ENCODE assay signal across 27 cellular contexts in genomic region chr1:21619041-21619947, GRCh38. TPM values are rescaled to one million over a fixed set of nuclear protein-coding genes. Genes with fewer than 3 reads are reported as not detected.
DNase-seq lines count a peak whose midpoint lies in the region; ATAC-seq and TF ChIP-seq lines count a peak whose summit lies in the region.
"Had no signal": no experiment of that assay in that cellular context is flagged by ENCODE, and none has a peak within 500 bp of the region (broad histone marks: within the 10 kb centered on the region; RNA-seq: fewer than 3 reads in every experiment).

No MANE protein-coding gene starts in this region.

- H3F3A ChIP-seq in SK-N-SH (replicated peaks; ENCODE audit: insufficient read depth) = no peaks in the 10 kb centered on the region

- no peak for TF ChIP-seq RAD21 in SK-N-SH (IDR thresholded peaks at IDR 0.05; ENCODE audit: low read length)

- H3K27ac ChIP-seq in SK-N-SH (ENCODE audit: low read depth in 2 of 2, low read length in 1 of 2) (no peak overlapping the region), body of pancreas (peak overlapping the region; percentile 68 to 85 (median 82)), mesendoderm (ENCODE audit: low read depth, low read length) (no peak overlapping the region)
- H3K27ac ChIP-seq: A549, esophagus squamous epithelium had no signal

- intact Hi-C loops in body of pancreas (cut with DNase I) = no loop called here

- H3K79me2 ChIP-seq in SK-N-SH (ENCODE audit: insufficient read depth) (no peaks in the 10 kb centered on the region), mesendoderm (ENCODE audit: control insufficient read depth, insufficient read depth, low read length) (no peaks in the 10 kb centered on the region)

- H2BK120ac ChIP-seq in mesendoderm (ENCODE audit: low read depth, low read length) = no peak overlapping the region

- DNase-seq in SK-N-SH (peak; percentile 58), body of pancreas (peak; percentile 35 to 55 (median 52)), mesendoderm (no peak), GOT3 (lab: John Stamatoyannopoulos, UW) (no peak)
- DNase-seq: activated CD4-positive, alpha-beta T cell treated with anti-CD3 and anti-CD28 coated beads, Interleukin-2, amount 10 ng/mL, durations not matched to agents 24 days and 14 days; activated naive CD4-positive, alpha-beta T cell treated with Interleukin-2 at 50 U/mL for 16 hours; activated T-cell treated with anti-CD3 and anti-CD28 coated beads, Interleukin-2, amount 50 U/mL, for 72 hours; cortex of kidney; DMS53; esophagus squamous epithelium; GDM1; MG63; NCI-H1436; NCI-H2107; NCI-H510A treated with DMSO at 0.1 percent for 48 hours; stimulated activated CD8-positive, alpha-beta memory T cell treated with anti-CD3 and anti-CD28 coated beads, Interleukin-4, amount 100 ng/mL, for 48 hours; T-helper 2 cell; trophoblast cell had no signal

- H2BK5ac ChIP-seq in mesendoderm (ENCODE audit: low read length) = no peak overlapping the region

- no peak for TF ChIP-seq POLR2A in body of pancreas (IDR thresholded peaks at IDR 0.05)

- H4K20me1 ChIP-seq in SK-N-SH (ENCODE audit: insufficient read depth) = no peaks in the 10 kb centered on the region

- POLR2A ChIA-PET in SK-N-SH (lab: Yijun Ruan, JAX) = no interaction called here

- no peak overlapping the region for H2AFZ ChIP-seq in SK-N-SH (ENCODE audit: low read depth)

- peak overlapping the region; percentile 76 for H3K56ac ChIP-seq in mesendoderm (ENCODE audit: low read length)

- H4K8ac ChIP-seq in mesendoderm (ENCODE audit: low read depth, low read length) = no peak overlapping the region

- TF ChIP-seq EP300 in SK-N-SH (IDR thresholded peaks at IDR 0.05; ENCODE audit: borderline replicate concordance in 1 of 2, low read depth in 1 of 2, low read length in 1 of 2) = no peak

- WGBS in SK-N-SH (ENCODE audit: low lambda C conversion rate) = 72% methylated on average over 17 of the region's 23 CpGs
- WGBS in body of pancreas, 2 donors = 15 to 25% methylated on average over 19 to 23 of the region's 23 CpGs
- WGBS in mesendoderm (ENCODE audit: extremely low coverage, insufficient coverage, low lambda C conversion rate) = no CpG with 5 or more reads among the region's 23 CpGs

- TF ChIP-seq CTCF in SK-N-SH (IDR thresholded peaks at IDR 0.05) = no peak
- TF ChIP-seq CTCF in body of pancreas (IDR thresholded peaks at IDR 0.05) = peak in 3 of 7 experiments; percentile 8 to 21 (median 8)

- H3K4me3 ChIP-seq in SK-N-SH (ENCODE audit: low read depth in 2 of 2, low read length in 1 of 2) (no peak overlapping the region), body of pancreas (no peak overlapping the region), mesendoderm (ENCODE audit: low read length) (no peak overlapping the region)
- H3K4me3 ChIP-seq: A549, adrenal gland, esophagus squamous epithelium, HAP-1, lung, MG63 had no signal

- H3K4me1 ChIP-seq in SK-N-SH (ENCODE audit: control insufficient read depth in 1 of 2, insufficient read depth in 2 of 2, low read depth in 1 of 2, low read length in 1 of 2) = peaks cover 0 to 51% of the 10 kb centered on the region in 2 experiments; a peak in 1 of 4 replicates
- peaks cover 85% of the 10 kb centered on the region for H3K4me1 ChIP-seq in body of pancreas
- H3K4me1 ChIP-seq in mesendoderm (ENCODE audit: control insufficient read depth, low read depth, low read length) = peaks cover 7% of the 10 kb centered on the region
- H3K4me1 ChIP-seq: HAP-1 had no signal

- H3K23ac ChIP-seq in mesendoderm (ENCODE audit: low read length) = peak overlapping the region; percentile 76

- H3K27me3 ChIP-seq in SK-N-SH (ENCODE audit: insufficient read depth) (no peaks in the 10 kb centered on the region), body of pancreas (no peaks in the 10 kb centered on the region), mesendoderm (ENCODE audit: insufficient read depth, low read length, poor library complexity) (no peaks in the 10 kb centered on the region)
- H3K27me3 ChIP-seq: adrenal gland, MG63 had no signal

- no peak overlapping the region for H2AK5ac ChIP-seq in mesendoderm (ENCODE audit: low read length)

- H3K36me3 ChIP-seq in SK-N-SH (replicated peaks in 1 of 2; ENCODE audit: control insufficient read depth in 1 of 2, insufficient read depth in 2 of 2, low read length in 1 of 2) (no peaks in the 10 kb centered on the region), body of pancreas (replicated peaks in 1 of 2; ENCODE audit: insufficient read depth in 1 of 2, low read depth in 2 of 2) (peaks cover 0 to 4% of the 10 kb centered on the region in 2 donors), mesendoderm (ENCODE audit: control insufficient read depth, insufficient read depth, low read length) (no peaks in the 10 kb centered on the region)
- H3K36me3 ChIP-seq: adrenal gland, esophagus squamous epithelium, HAP-1, MG63 had no signal

- H3K4ac ChIP-seq in mesendoderm (ENCODE audit: low read depth, low read length) = no peak overlapping the region

- H3K9ac ChIP-seq in SK-N-SH (no peak overlapping the region), mesendoderm (ENCODE audit: low read length) (peak overlapping the region; percentile 47)

- H3K9me2 ChIP-seq in SK-N-SH = no peaks in the 10 kb centered on the region

- CTCF ChIA-PET in SK-N-SH (lab: Yijun Ruan, JAX) = interaction anchor here (1.2 to 4.5 kb wide), 6 partner anchors 24 to 251 kb away, joined by 3 to 23 read pairs (median 4); no protein-coding TSS in a partner anchor

- ATAC-seq in SK-N-SH treated with all-trans-retinoic acid at 6 μM for 48 hours (no peak), body of pancreas (no peak), HG03442 (IDR thresholded peaks at IDR 0.05; ENCODE audit: unreplicated experiment) (no peak), GM18858 (IDR thresholded peaks at IDR 0.05; ENCODE audit: unreplicated experiment) (no peak), HG03354 (IDR thresholded peaks at IDR 0.05; ENCODE audit: poor library complexity, severe bottlenecking, unreplicated experiment) (no peak)
- ATAC-seq: A549; activated T-cell treated with anti-CD3 and anti-CD28 coated beads, Interleukin-2, amount 50 U/mL, for 72 hours had no signal

- H3K4me2 ChIP-seq in SK-N-SH = no peak overlapping the region
- H3K4me2 ChIP-seq in mesendoderm (ENCODE audit: low read length) = peak overlapping the region; percentile 30

- H3K18ac ChIP-seq in mesendoderm (ENCODE audit: low read length) = no peak overlapping the region

- no peaks in the 10 kb centered on the region for H3K79me1 ChIP-seq in mesendoderm (ENCODE audit: low read length)

- no peaks in the 10 kb centered on the region for H3K9me3 ChIP-seq in SK-N-SH
- H3K9me3 ChIP-seq in body of pancreas = no peaks in the 10 kb centered on the region
- H3K9me3 ChIP-seq: A549, adrenal gland, esophagus squamous epithelium, HAP-1, MG63 had no signal

- no peak overlapping the region for H4K5ac ChIP-seq in mesendoderm (ENCODE audit: low read length)

- H2BK15ac ChIP-seq in mesendoderm (replicated peaks; ENCODE audit: low read depth) = no peak overlapping the region

TF ChIP-seq in SK-N-SH, 30 proteins besides CTCF, POLR2A, EP300 and RAD21 (continues in another document):
- no peak for TF ChIP-seq FOSL2 (IDR thresholded peaks at IDR 0.05; ENCODE audit: borderline replicate concordance, low read depth)
- TF ChIP-seq NRF1 (IDR thresholded peaks at IDR 0.05; ENCODE audit: low read depth, low read length) = no peak
- TF ChIP-seq IRF3 (IDR thresholded peaks at IDR 0.05; ENCODE audit: low read depth, low read length) = no peak
- no peak for TF ChIP-seq YY1 (IDR thresholded peaks at IDR 0.05; ENCODE audit: low read depth)
- no peak for TF ChIP-seq GATA2 (CRISPR knock-in tag; IDR thresholded peaks at IDR 0.05)

TF ChIP-seq in SK-N-SH treated with all-trans-retinoic acid at 6 μM for 48 hours, 23 proteins besides CTCF, POLR2A, EP300 and RAD21 (continues in another document):
- TF ChIP-seq ZNF565 (CRISPR knock-in tag; conservative IDR thresholded peaks at IDR 0.05; ENCODE audit: low read depth) (no peak), CSRNP3 (CRISPR knock-in tag; IDR thresholded peaks at IDR 0.05) (no peak), PATZ1 (CRISPR knock-in tag; IDR thresholded peaks at IDR 0.05; ENCODE audit: borderline replicate concordance) (no peak), ZNF70 (CRISPR knock-in tag; IDR thresholded peaks at IDR 0.05) (no peak), ZFP3 (CRISPR knock-in tag; IDR thresholded peaks at IDR 0.05) (no peak), ZNF8 (CRISPR knock-in tag; IDR thresholded peaks at IDR 0.05) (no peak), TOX (CRISPR knock-in tag; IDR thresholded peaks at IDR 0.05; ENCODE audit: borderline replicate concordance) (no peak), CSDC2 (CRISPR knock-in tag; IDR thresholded peaks at IDR 0.05) (no peak), PPARA (CRISPR knock-in tag; IDR thresholded peaks at IDR 0.05; ENCODE audit: borderline replicate concordance) (no peak)

RNA-seq across cellular contexts. Expression of gene RAP1GAP, which starts 49.9 kb away (rescaled TPM):
- 0.78 and 0.99 TPM in 2 replicates for polyA plus RNA-seq in SK-N-SH (2012; rRNA removed)
- polyA plus RNA-seq in SK-N-SH (2012; cell fraction: cytosol; rRNA removed) = 0.53 and 0.84 TPM in 2 replicates
- polyA plus RNA-seq in SK-N-SH (2012; cell fraction: nucleus; rRNA removed) = 0.89 and 1.3 TPM in 2 replicates
- 100 to 1,000 TPM in 1 of 2 donors, 10 to 100 TPM in 1; 46.5 to 104 TPM for total RNA-seq in body of pancreas
- polyA plus RNA-seq in mesendoderm (2013, experiment 1 of 2) = 8.2 TPM
- polyA plus RNA-seq in mesendoderm (2013, experiment 2 of 2) = 7.9 TPM
- polyA plus RNA-seq: IgD-negative memory B cell had no signal

Comparison
In these comparisons a context has a peak if more than half of its experiments do, and no peak if none do; other contexts are left out.
1. DNase-seq: peak in SK-N-SH (single experiment) and body of pancreas (4 of 4); none in mesendoderm (single experiment) and GOT3 (single experiment).
2. H3K27ac ChIP-seq: peak in body of pancreas (4 of 4); none in SK-N-SH (0 of 2) and mesendoderm (single experiment).